13 cellular contexts compared by ENCODE assay signal in the genomic region with DNA sequence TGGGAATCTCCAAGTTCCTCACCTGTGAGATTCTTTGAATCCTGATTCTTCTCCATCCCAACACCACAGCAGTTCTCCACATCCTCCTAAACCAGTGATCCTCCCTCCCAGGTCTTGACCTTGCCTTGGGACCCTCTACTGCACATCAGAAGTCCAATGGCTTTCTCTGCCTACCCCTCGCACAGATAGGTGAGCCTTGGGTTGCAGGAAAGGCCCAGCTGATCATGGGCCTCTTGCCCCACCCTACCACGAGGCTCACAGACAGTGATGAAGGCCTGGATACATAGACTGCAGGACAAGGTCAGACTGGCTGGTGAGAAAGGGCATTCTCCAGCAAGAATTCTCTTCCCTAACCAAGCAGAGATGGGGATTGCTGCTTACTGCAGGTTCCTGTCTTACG. TPM values are rescaled to one million over a fixed set of nuclear protein-coding genes. Genes with fewer than 3 reads are reported as not detected.
DNase-seq lines count a peak whose midpoint lies in the region; TF ChIP-seq lines count a peak whose summit lies in the region.
"Had no signal": no experiment of that assay in that cellular context is flagged by ENCODE, and none has a peak within 500 bp of the region (broad histone marks: within the 10 kb centered on the region; RNA-seq: fewer than 3 reads in every experiment).

No MANE protein-coding gene starts in this region.

- H3K4me2 ChIP-seq in H9 (ENCODE audit: insufficient read depth, insufficient read length, low read length) (peak overlapping the region; percentile 79), trophoblast cell (ENCODE audit: low read length) (no peak overlapping the region)

- no peak overlapping the region for H2BK12ac ChIP-seq in H9 (ENCODE audit: insufficient read length, low read depth, low read length)
- H2BK12ac ChIP-seq in trophoblast cell (ENCODE audit: low read length), result no peak overlapping the region

- H2BK5ac ChIP-seq in H9 (ENCODE audit: insufficient read length, low read length) (no peak overlapping the region), trophoblast cell (ENCODE audit: low read depth, low read length, poor library complexity) (no peak overlapping the region)

- H3K27ac Mint-ChIP-seq in H9 (no peak overlapping the region), brain (peak overlapping the region in 3 of 5 experiments; percentile 70 to 96 (median 94)), Calu3 (ENCODE audit: unreplicated experiment) (no peak overlapping the region)
- H3K27ac Mint-ChIP-seq: activated CD4-positive, alpha-beta memory T cell treated with anti-CD3 and anti-CD28 coated beads, Interleukin-2, amount 10 ng/mL, durations not matched to agents 7 days and 5 days; activated naive CD8-positive, alpha-beta T cell treated with anti-CD3 and anti-CD28 coated beads, Interleukin-2, amount 10 ng/mL, durations not matched to agents 7 days and 5 days had no signal

- no peak overlapping the region for H3K14ac ChIP-seq in H9 (ENCODE audit: insufficient read depth, low read length)
- no peak overlapping the region for H3K14ac ChIP-seq in trophoblast cell (ENCODE audit: low read length)

- no peak overlapping the region for H3K56ac ChIP-seq in H9 (ENCODE audit: insufficient read length, low read depth, low read length)

- CTCF ChIA-PET in Calu3 (lab: Charles Lee), result interaction anchor here (1.2 kb wide), 1 partner anchor 187 kb away, joined by 3 read pairs; no protein-coding TSS in a partner anchor

- H3K4me1 Mint-ChIP-seq in H9, result peaks cover 49 to 52% of the 10 kb centered on the region in 2 experiments
- peaks cover 77% of the 10 kb centered on the region for H3K4me1 Mint-ChIP-seq in brain
- H3K4me1 Mint-ChIP-seq in Calu3 (ENCODE audit: low read depth, unreplicated experiment), result peaks cover 30% of the 10 kb centered on the region

- H3K23me2 ChIP-seq in H9 (ENCODE audit: insufficient read length, low read depth, low read length, poor library complexity, severe bottlenecking), result peaks cover 10% of the 10 kb centered on the region

- H3K9me3 Mint-ChIP-seq in H9 (no peaks in the 10 kb centered on the region; a peak in 1 of 5 replicates), brain (no peaks in the 10 kb centered on the region), Calu3 (ENCODE audit: low read depth, unreplicated experiment) (no peaks in the 10 kb centered on the region)
- H3K9me3 Mint-ChIP-seq: activated CD4-positive, alpha-beta memory T cell treated with anti-CD3 and anti-CD28 coated beads, Interleukin-2, amount 10 ng/mL, durations not matched to agents 7 days and 5 days; activated naive CD8-positive, alpha-beta T cell treated with anti-CD3 and anti-CD28 coated beads, Interleukin-2, amount 10 ng/mL, durations not matched to agents 7 days and 5 days had no signal

- H3K79me1 ChIP-seq in H9 (ENCODE audit: insufficient read depth, low read depth, low read length, poor library complexity, severe bottlenecking) (no peaks in the 10 kb centered on the region), trophoblast cell (ENCODE audit: low read length) (peaks cover 3% of the 10 kb centered on the region)

- H2BK120ac ChIP-seq in H9 (ENCODE audit: low read depth, low read length, poor library complexity, severe bottlenecking) (no peak overlapping the region), trophoblast cell (ENCODE audit: insufficient read depth, low read length, poor library complexity) (no peak overlapping the region)

- intact Hi-C loops in Calu3 (cut with micrococcal nuclease; ENCODE audit: unreplicated experiment), result no loop called here

- no peak overlapping the region for H3K18ac ChIP-seq in H9 (ENCODE audit: insufficient read length, low read depth, low read length)
- no peak overlapping the region for H3K18ac ChIP-seq in trophoblast cell (ENCODE audit: low read length)

- H3K27me3 ChIP-seq in H9 (ENCODE audit: insufficient read depth, low read length) (no peaks in the 10 kb centered on the region), skeletal muscle tissue (ENCODE audit: control insufficient read depth in 3 of 3, insufficient read depth in 3 of 3, low read length in 3 of 3) (no peaks in the 10 kb centered on the region), trophoblast cell (ENCODE audit: insufficient read depth, low read length) (no peaks in the 10 kb centered on the region)

- H3K4me3 ChIP-seq in skeletal muscle tissue (ENCODE audit: low read length in 3 of 3) (peak overlapping the region; percentile 86 to 99 (median 92)), trophoblast cell (ENCODE audit: low read depth, low read length) (no peak overlapping the region)

- H4K12ac ChIP-seq in trophoblast cell (ENCODE audit: low read depth, low read length), result no peak overlapping the region

- H2AK5ac ChIP-seq in H9 (ENCODE audit: insufficient read length, low read length) (no peak overlapping the region), trophoblast cell (ENCODE audit: low read length) (no peak overlapping the region)

- no CpG with 5 or more reads among the region's 3 CpGs for WGBS in H9 (ENCODE audit: extremely low coverage, insufficient read length, low lambda C conversion rate)
- WGBS in trophoblast cell (ENCODE audit: extremely low coverage, insufficient coverage, insufficient read length), result no CpG with 5 or more reads among the region's 3 CpGs

- H3K36me3 Mint-ChIP-seq in H9 (ENCODE audit: insufficient read depth in 1 of 3, low read depth in 3 of 3) (peaks cover 4 to 10% (median 5%) of the 10 kb centered on the region in 3 experiments; a peak in 4 of 7 replicates), brain (peaks cover 6% of the 10 kb centered on the region), Calu3 (ENCODE audit: insufficient read depth, unreplicated experiment) (peaks cover 5% of the 10 kb centered on the region)
- H3K36me3 Mint-ChIP-seq: activated naive CD8-positive, alpha-beta T cell treated with anti-CD3 and anti-CD28 coated beads, Interleukin-2, amount 10 ng/mL, durations not matched to agents 7 days and 5 days had no signal

- peaks cover 7% of the 10 kb centered on the region for H3K27me3 Mint-ChIP-seq in H9 (ENCODE audit: low read depth)
- peaks cover 5% of the 10 kb centered on the region for H3K27me3 Mint-ChIP-seq in brain
- no peaks in the 10 kb centered on the region for H3K27me3 Mint-ChIP-seq in Calu3 (ENCODE audit: unreplicated experiment)

- H4K5ac ChIP-seq in H9 (ENCODE audit: insufficient read length, low read depth, low read length), result no peak overlapping the region

- no peak overlapping the region for H2BK15ac ChIP-seq in H9 (ENCODE audit: low read depth, low read length)

- H3K23ac ChIP-seq in H9 (ENCODE audit: insufficient read length, low read depth, low read length), result no peak overlapping the region
- no peak overlapping the region for H3K23ac ChIP-seq in trophoblast cell (ENCODE audit: low read length)

- H2BK20ac ChIP-seq in H9 (ENCODE audit: low read depth, low read length, poor library complexity, severe bottlenecking), result no peak overlapping the region

- H3K27ac ChIP-seq in H9 (ENCODE audit: insufficient read length, low read depth, low read length), result no peak overlapping the region
- H3K27ac ChIP-seq in skeletal muscle tissue (ENCODE audit: low read depth, low read length), result peak overlapping the region; percentile 97
- no peak overlapping the region for H3K27ac ChIP-seq in trophoblast cell (ENCODE audit: low read depth, low read length)
- H3K27ac ChIP-seq: parathyroid adenoma had no signal

- H3K4me3 Mint-ChIP-seq in H9 (peak overlapping the region in 1 of 2 experiments; percentile 79; a peak in 3 of 5 replicates), brain (peak overlapping the region in 4 of 5 experiments; percentile 41 to 85 (median 68)), Calu3 (ENCODE audit: low read depth, unreplicated experiment) (no peak overlapping the region)
- H3K4me3 Mint-ChIP-seq: activated CD4-positive, alpha-beta memory T cell treated with anti-CD3 and anti-CD28 coated beads, Interleukin-2, amount 10 ng/mL, durations not matched to agents 7 days and 5 days had no signal

- no peak for TF ChIP-seq CTCF in H9 (conservative IDR thresholded peaks at IDR 0.05)
- no peak for TF ChIP-seq CTCF in brain (conservative IDR thresholded peaks at IDR 0.05)
- no peak for TF ChIP-seq CTCF in Calu3 (IDR thresholded peaks at IDR 0.05; ENCODE audit: unreplicated experiment)

- H3T11ph ChIP-seq in H9 (ENCODE audit: low read length), result no peak overlapping the region

- H4K91ac ChIP-seq in H9 (ENCODE audit: insufficient read length, low read depth, low read length), result no peak overlapping the region
- no peak overlapping the region for H4K91ac ChIP-seq in trophoblast cell (ENCODE audit: low read depth, low read length)

- no peak overlapping the region for H2AFZ ChIP-seq in H9 (ENCODE audit: low read length)
- no peak overlapping the region for H2AFZ ChIP-seq in trophoblast cell (ENCODE audit: insufficient read depth, low read length, poor library complexity)
- H2AFZ ChIP-seq: parathyroid adenoma had no signal

- H3K4ac ChIP-seq in H9 (ENCODE audit: low read depth, low read length) (no peak overlapping the region), trophoblast cell (ENCODE audit: low read depth, low read length) (no peak overlapping the region)

- H3K9ac ChIP-seq in H9 (ENCODE audit: extremely low read depth, insufficient read length, low read length) (no peak overlapping the region), skeletal muscle tissue (ENCODE audit: low read depth in 1 of 3, low read length in 3 of 3) (peak overlapping the region; percentile 93 to 98 (median 98)), trophoblast cell (ENCODE audit: low read length) (no peak overlapping the region)
- H3K9ac ChIP-seq: parathyroid adenoma had no signal

- peaks cover 12 to 43% (median 15%) of the 10 kb centered on the region in 3 donors for H3K36me3 ChIP-seq in skeletal muscle tissue (ENCODE audit: control insufficient read depth in 3 of 3, insufficient read depth in 3 of 3, low read length in 3 of 3)
- peaks cover 4 to 7% of the 10 kb centered on the region in 2 experiments for H3K36me3 ChIP-seq in trophoblast cell (ENCODE audit: control insufficient read depth in 1 of 2, insufficient read depth in 2 of 2, low read length in 2 of 2)

- BruUV-seq in Calu3 (replicated peaks; lab: Mats Ljungman, UMichigan), result no TSS peak

- H3K79me2 ChIP-seq in H9 (ENCODE audit: insufficient read depth, low read length), result no peaks in the 10 kb centered on the region
- no peaks in the 10 kb centered on the region for H3K79me2 ChIP-seq in trophoblast cell (ENCODE audit: control insufficient read depth, insufficient read depth, low read length, poor library complexity)
- H3K79me2 ChIP-seq: parathyroid adenoma had no signal

- H4K8ac ChIP-seq in H9 (replicated peaks; ENCODE audit: insufficient read length, low read depth, low read length) (no peak overlapping the region), trophoblast cell (ENCODE audit: low read depth, low read length) (no peak overlapping the region)

- no peaks in the 10 kb centered on the region for H3K9me3 ChIP-seq in H9 (ENCODE audit: control insufficient read depth, low read depth, low read length)
- H3K9me3 ChIP-seq in skeletal muscle tissue (ENCODE audit: control insufficient read depth in 3 of 3, low read length in 3 of 3), result no peaks in the 10 kb centered on the region
- no peaks in the 10 kb centered on the region for H3K9me3 ChIP-seq in trophoblast cell (ENCODE audit: insufficient read depth, low read depth, low read length)

- H3K4me1 ChIP-seq in H9 (ENCODE audit: insufficient read depth, low read length), result peaks cover 13% of the 10 kb centered on the region
- H3K4me1 ChIP-seq in skeletal muscle tissue (ENCODE audit: control insufficient read depth in 3 of 3, insufficient read depth in 3 of 3, low read length in 3 of 3), result peaks cover 53 to 76% (median 69%) of the 10 kb centered on the region in 3 donors
- H3K4me1 ChIP-seq in trophoblast cell (ENCODE audit: control insufficient read depth in 1 of 2, insufficient read depth in 2 of 2, low read length in 2 of 2), result peaks cover 9 to 12% of the 10 kb centered on the region in 2 experiments

- DNase-seq in H9 (no peak), kidney tubule cell (ENCODE audit: low spot score) (peak; percentile 24), COR-L47 (lab: John Stamatoyannopoulos, UW) (no peak), trophoblast cell (no peak), dedifferentiated amniotic fluid mesenchymal stem cell (ENCODE audit: extremely low spot score) (no peak), Calu3 (no peak)
- DNase-seq: activated CD4-positive, alpha-beta memory T cell treated with anti-CD3 and anti-CD28 coated beads, Interleukin-2, amount 10 ng/mL, durations not matched to agents 7 days and 5 days; activated naive CD8-positive, alpha-beta T cell treated with anti-CD3 and anti-CD28 coated beads, Interleukin-2, amount 10 ng/mL, durations not matched to agents 7 days and 5 days; HCEC 1CT; T-helper 2 cell had no signal

- no peaks in the 10 kb centered on the region for H4K20me1 ChIP-seq in H9 (ENCODE audit: control insufficient read depth, insufficient read depth, insufficient read length)

RNA-seq across cellular contexts. Expression of a gene that starts 0.8 kb away (rescaled TPM):
- total RNA-seq in H9 (2021) (9.0 and 10.2 TPM in 2 replicates), skeletal muscle tissue (201 TPM), Calu3 (2022) (not detected in 2 replicates)
- 42.1 TPM for polyA plus RNA-seq in brain (ENCODE audit: insufficient read depth, low read depth, low replicate concordance)
- polyA plus RNA-seq in trophoblast cell (2013), result 2.1 and 2.5 TPM in 2 replicates
- total RNA-seq: activated CD4-positive, alpha-beta memory T cell treated with anti-CD3 and anti-CD28 coated beads, Interleukin-2, amount 10 ng/mL, durations not matched to agents 7 days and 5 days had no signal

RNA-seq across cellular contexts. Expression of a gene that starts 41.0 kb away (rescaled TPM):
- total RNA-seq in H9 (2021) (14.1 and 14.7 TPM in 2 replicates), skeletal muscle tissue (2.1 TPM), Calu3 (2022) (67.7 and 79.8 TPM in 2 replicates)
- polyA plus RNA-seq in brain (ENCODE audit: insufficient read depth, low read depth, low replicate concordance), result 64.8 TPM
- 70.9 and 79.7 TPM in 2 replicates for polyA plus RNA-seq in trophoblast cell (2013)

Comparison
In these comparisons a context has a peak if more than half of its experiments do, and no peak if none do; other contexts are left out.
1. H3K9ac ChIP-seq: peak in skeletal muscle tissue (3 of 3); none in H9 (single experiment) and trophoblast cell (single experiment).
2. H3K27ac Mint-ChIP-seq: peak in brain (3 of 5); none in H9 (0 of 3) and Calu3 (single experiment).
3. RNA of a gene that starts 0.8 kb away (total RNA-seq): 201 TPM in skeletal muscle tissue (single experiment); 9.0 to 10.2 TPM in H9 and not detected in Calu3; every median in the first group is over 10 times any median in the second.